Comparison of ENCODE assay signal across 8 cellular contexts in genomic region chr20:31606678-31606927, GRCh38. TPM values are rescaled to one million over a fixed set of nuclear protein-coding genes. Genes with fewer than 3 reads are reported as not detected.
DNase-seq lines count a peak whose midpoint lies in the region; ATAC-seq and TF ChIP-seq lines count a peak whose summit lies in the region.

No MANE protein-coding gene starts in this region.

- no peak for TF ChIP-seq CTCF in astrocyte of the cerebellum (IDR thresholded peaks at IDR 0.05; ENCODE audit: low read depth, low read length, missing control alignments)
- TF ChIP-seq CTCF in left lung (IDR thresholded peaks at IDR 0.05): no peak
- no peak for TF ChIP-seq CTCF in thoracic aorta (IDR thresholded peaks at IDR 0.05)

- H3K27me3 ChIP-seq in left lung (peaks cover 0 to 10% of the 10 kb centered on the region in 2 donors), thoracic aorta (replicated peaks; ENCODE audit: insufficient read depth) (no peaks in the 10 kb centered on the region)

- ATAC-seq in left lung (no peak), thoracic aorta (ENCODE audit: insufficient number of reproducible peaks, low FRiP score, low read depth) (no peak), GM19324 (IDR thresholded peaks at IDR 0.05; ENCODE audit: low FRiP score, unreplicated experiment) (no peak)

- H3K4me3 ChIP-seq in astrocyte of the cerebellum (ENCODE audit: low read depth, low read length): peak overlapping the region; percentile 65
- H3K4me3 ChIP-seq in left lung: peak overlapping the region; percentile 69 to 86
- peak overlapping the region; percentile 95 for H3K4me3 ChIP-seq in thoracic aorta

- H3K4me1 Mint-ChIP-seq in T-helper 1 cell treated with Interleukin-12 subunit alpha and Interleukin-12 subunit beta and Interleukin-4 antibody, amounts not matched to agents 30 μg/mL and 1 μg/mL, for 36 hours (ENCODE audit: low read depth): peaks cover 20% of the 10 kb centered on the region

- peaks cover 57% of the 10 kb centered on the region for H3K27me3 Mint-ChIP-seq in T-helper 1 cell treated with Interleukin-12 subunit alpha and Interleukin-12 subunit beta and Interleukin-4 antibody, amounts not matched to agents 30 μg/mL and 1 μg/mL, for 36 hours (ENCODE audit: low read depth)

- peak overlapping the region; percentile 90 for H3K4me3 Mint-ChIP-seq in T-helper 1 cell treated with Interleukin-12 subunit alpha and Interleukin-12 subunit beta and Interleukin-4 antibody, amounts not matched to agents 30 μg/mL and 1 μg/mL, for 36 hours

- intact Hi-C loops in left lung (cut with DNase I): no loop called here

- no peaks in the 10 kb centered on the region for H3K36me3 Mint-ChIP-seq in T-helper 1 cell treated with Interleukin-12 subunit alpha and Interleukin-12 subunit beta and Interleukin-4 antibody, amounts not matched to agents 30 μg/mL and 1 μg/mL, for 36 hours (ENCODE audit: low read depth)

- no peak for DNase-seq in T-helper 1 cell
- no peak for DNase-seq in astrocyte of the cerebellum (ENCODE audit: low read depth)
- no peak for DNase-seq in left lung
- no peak for DNase-seq in thoracic aorta (ENCODE audit: low spot score)
- DNase-seq in COLO668 (lab: John Stamatoyannopoulos, UW; ENCODE audit: unreplicated experiment): no peak
- no peak for DNase-seq in OCI-M2 (lab: John Stamatoyannopoulos, UW; ENCODE audit: unreplicated experiment)

- H3K9me3 ChIP-seq in left lung (no peaks in the 10 kb centered on the region), thoracic aorta (no peaks in the 10 kb centered on the region)

- H3K36me3 ChIP-seq in left lung (no peaks in the 10 kb centered on the region), thoracic aorta (no peaks in the 10 kb centered on the region)

- in situ Hi-C loops in astrocyte of the cerebellum (cut with HindIII; ENCODE audit: low sequenced_read_pairs): no loop called here

- H3K9me3 Mint-ChIP-seq in T-helper 1 cell treated with Interleukin-12 subunit alpha and Interleukin-12 subunit beta and Interleukin-4 antibody, amounts not matched to agents 30 μg/mL and 1 μg/mL, for 36 hours: no peaks in the 10 kb centered on the region

- H3K27ac Mint-ChIP-seq in T-helper 1 cell treated with Interleukin-12 subunit alpha and Interleukin-12 subunit beta and Interleukin-4 antibody, amounts not matched to agents 30 μg/mL and 1 μg/mL, for 36 hours: no peak overlapping the region

- peak overlapping the region; percentile 90 to 95 for H3K27ac ChIP-seq in left lung
- H3K27ac ChIP-seq in thoracic aorta: peak overlapping the region; percentile 95 to 96

- H3K4me1 ChIP-seq in left lung (peaks cover 28 to 87% of the 10 kb centered on the region in 2 donors), thoracic aorta (ENCODE audit: control insufficient read depth in 1 of 2, low read depth in 2 of 2) (peaks cover 2 to 34% of the 10 kb centered on the region in 2 donors)

RNA-seq across cellular contexts. Expression of gene ID1, which starts 1.5 kb away (rescaled TPM):
- 100 to 1,000 TPM; 185 to 297 TPM for total RNA-seq in left lung
- total RNA-seq in thoracic aorta: 100 to 1,000 TPM; 310 to 944 TPM

RNA-seq across cellular contexts. Expression of gene COX4I2, which starts 31.1 kb away (rescaled TPM):
- 10 to 100 TPM; 13.5 to 15.7 TPM for total RNA-seq in left lung
- total RNA-seq in thoracic aorta: 1 to 10 TPM in 1 of 2 donors, not detected in 1; 4.9 TPM
